1 cellular context compared by ENCODE assay signal in genomic region chr6:26659360-26660095, GRCh38.
TF ChIP-seq lines count a peak whose summit lies in the region.

TSS of gene ZNF322 (minus strand) at chr6:26659746. CDS start at chr6:26638553, 21,193 bp downstream.

TF ChIP-seq in HepG2, 621 proteins besides CTCF, POLR2A, EP300 and RAD21 (continued from another document and continues in another):
- 0 out of 2 replicates have a peak, but pooled peaks have one; percentile 3 for TF ChIP-seq ZNF318 (CRISPR knock-in tag; IDR thresholded peaks at IDR 0.05)
- peak; percentile 7 for TF ChIP-seq U2AF1 (optimal IDR thresholded peaks at IDR 0.05; ENCODE audit: low read depth, low read length)
- peak; percentile 92; the same call in 1 of the 2 replicates for TF ChIP-seq ZSCAN29 (CRISPR knock-in tag; conservative IDR thresholded peaks at IDR 0.05)
- TF ChIP-seq HDAC2 (CRISPR knock-in tag; IDR thresholded peaks at IDR 0.05): peak; percentile 58; the same call in 1 of the 2 replicates
- peak; percentile 95 for TF ChIP-seq GABPB1 (CRISPR knock-in tag; IDR thresholded peaks at IDR 0.05)
- TF ChIP-seq ATF4 (CRISPR knock-in tag; IDR thresholded peaks at IDR 0.05): peak in 1 of 2 experiments; percentile 43; a peak in 1 of 4 replicates
- TF ChIP-seq ZNF44 (CRISPR knock-in tag; IDR thresholded peaks at IDR 0.05): peak; percentile 46; the same call in 1 of the 2 replicates
- peak; percentile 81 for TF ChIP-seq POGK (CRISPR knock-in tag; conservative IDR thresholded peaks at IDR 0.05)
- TF ChIP-seq RNF2 (conservative IDR thresholded peaks at IDR 0.05; ENCODE audit: low read depth): peak; percentile 44
- peak; percentile 72 for TF ChIP-seq GMEB1 (CRISPR knock-in tag; IDR thresholded peaks at IDR 0.05; ENCODE audit: borderline replicate concordance)
- 0 out of 2 replicates have a peak, but pooled peaks have one; percentile 2 for TF ChIP-seq CEBPG (CRISPR knock-in tag; IDR thresholded peaks at IDR 0.05)
- TF ChIP-seq CHD4 (IDR thresholded peaks at IDR 0.05; ENCODE audit: borderline replicate concordance, low read length): 0 out of 2 replicates have a peak, but pooled peaks have one; percentile 47
- peak; percentile 94 for TF ChIP-seq POLR2G (IDR thresholded peaks at IDR 0.05; ENCODE audit: low read depth, low read length)
- TF ChIP-seq ZNF136 (CRISPR knock-in tag; IDR thresholded peaks at IDR 0.05; ENCODE audit: low read depth): 0 out of 2 replicates have a peak, but pooled peaks have one; percentile 26
- peak; percentile 68 for TF ChIP-seq ZNF18 (CRISPR knock-in tag; IDR thresholded peaks at IDR 0.05; ENCODE audit: insufficient replicate concordance)
- peak; percentile 48; the same call in 1 of the 2 replicates for TF ChIP-seq NFAT5 (CRISPR knock-in tag; IDR thresholded peaks at IDR 0.05)
- TF ChIP-seq ZFP36L1 (CRISPR knock-in tag; IDR thresholded peaks at IDR 0.05): peak; percentile 70
- peak; percentile 83 for TF ChIP-seq PATZ1 (CRISPR knock-in tag; IDR thresholded peaks at IDR 0.05)
- TF ChIP-seq ASH2L (IDR thresholded peaks at IDR 0.05; ENCODE audit: insufficient read length, low read depth, low read length): peak; percentile 95
- peak; percentile 66 for TF ChIP-seq KMT2A (CRISPR knock-in tag; IDR thresholded peaks at IDR 0.05)
- 0 out of 2 replicates have a peak, but pooled peaks have one; percentile 57 for TF ChIP-seq ZNF724P (CRISPR knock-in tag; IDR thresholded peaks at IDR 0.05; ENCODE audit: borderline replicate concordance)
- TF ChIP-seq SPEN (CRISPR knock-in tag; IDR thresholded peaks at IDR 0.05; ENCODE audit: low read depth): peak; percentile 90
- TF ChIP-seq ZNF441 (CRISPR knock-in tag; IDR thresholded peaks at IDR 0.05; ENCODE audit: borderline replicate concordance): 0 out of 2 replicates have a peak, but pooled peaks have one; percentile 30
- peak; percentile 78; the same call in 1 of the 2 replicates for TF ChIP-seq ELF4 (CRISPR knock-in tag; IDR thresholded peaks at IDR 0.05; ENCODE audit: borderline replicate concordance)
- TF ChIP-seq ZNF557 (CRISPR knock-in tag; IDR thresholded peaks at IDR 0.05): peak; percentile 2
- TF ChIP-seq NR0B2 (CRISPR knock-in tag; IDR thresholded peaks at IDR 0.05): peak; percentile 58; the same call in 1 of the 2 replicates
- TF ChIP-seq BATF2 (CRISPR knock-in tag; IDR thresholded peaks at IDR 0.05): 0 out of 2 replicates have a peak, but pooled peaks have one; percentile 27
